10 cellular contexts compared by ENCODE assay signal in the genomic region with DNA sequence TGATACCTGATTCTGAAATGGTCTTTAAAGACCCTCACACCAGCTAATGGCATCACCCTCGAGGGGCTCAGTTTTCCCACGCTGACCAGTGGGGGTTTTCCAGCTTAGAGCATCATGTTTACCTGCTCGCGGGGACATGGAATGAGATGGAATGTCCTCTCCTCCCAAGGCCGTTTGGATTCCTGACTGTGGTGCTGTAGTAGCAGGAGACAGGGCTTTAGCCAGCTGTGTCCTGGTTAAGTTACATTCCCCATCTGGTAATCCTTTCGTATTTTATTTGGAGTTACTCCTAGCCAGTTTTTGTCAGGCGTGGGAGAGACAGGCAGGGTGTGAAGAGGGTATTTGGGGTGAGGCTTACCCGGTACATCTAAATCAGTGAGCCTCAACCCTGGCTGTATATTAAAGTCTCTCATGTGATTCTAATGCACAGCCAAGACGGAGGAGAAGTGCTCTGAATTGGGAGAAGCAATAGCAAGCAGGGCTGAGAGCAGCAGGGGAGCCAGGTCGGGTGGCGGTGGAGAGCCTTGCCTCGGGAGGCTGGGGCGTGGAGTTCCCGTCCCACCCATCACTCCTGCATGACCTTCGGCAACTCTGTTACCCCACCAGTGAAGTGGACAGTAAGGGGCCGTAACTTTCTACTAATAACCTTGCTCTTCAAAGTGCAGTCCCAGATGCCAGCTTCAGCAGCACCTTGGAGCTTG. TPM values are rescaled to one million over a fixed set of nuclear protein-coding genes. Genes with fewer than 3 reads are reported as not detected.
DNase-seq lines count a peak whose midpoint lies in the region; ATAC-seq and TF ChIP-seq lines count a peak whose summit lies in the region.
"Had no signal": no experiment of that assay in that cellular context is flagged by ENCODE, and none has a peak within 500 bp of the region (broad histone marks: within the 10 kb centered on the region; RNA-seq: fewer than 3 reads in every experiment).

No MANE protein-coding gene starts in this region.

- H3K4me1 Mint-ChIP-seq in neural progenitor cell = peaks cover 38% of the 10 kb centered on the region

- no peak overlapping the region for H3K27ac Mint-ChIP-seq in neural progenitor cell
- H3K27ac Mint-ChIP-seq: activated T-helper 1 cell treated with anti-CD3 and anti-CD28 coated beads, Interleukin-12 subunit alpha, Interleukin-12 subunit beta, Interleukin-2, Interleukin-4 antibody, amounts not matched to agents 30 ng/mL and 10 ng/mL and 1 ng/mL, durations not matched to agents 14 hours and 24 hours and 36 hours had no signal

- H3K36me3 ChIP-seq in neural progenitor cell (no peaks in the 10 kb centered on the region), upper lobe of right lung (peaks cover 8% of the 10 kb centered on the region)

- peaks cover 25% of the 10 kb centered on the region for H3F3A ChIP-seq in neural progenitor cell (ENCODE audit: low read depth)

- H3K9ac ChIP-seq in neural progenitor cell = no peak overlapping the region

- DNase-seq in NCI-H2171 treated with DMSO at 0.1 percent for 48 hours (lab: John Stamatoyannopoulos, UW) = peak; percentile 66
- no peak for DNase-seq in NCI-H2171 (lab: John Stamatoyannopoulos, UW)
- peak; percentile 32 for DNase-seq in fibroblast of gingiva (ENCODE audit: low read depth)
- DNase-seq in neural progenitor cell (ENCODE audit: low spot score) = peak; percentile 63
- no peak for DNase-seq in upper lobe of right lung
- DNase-seq in HCEC 1CT = no peak
- no peak for DNase-seq in NK-92 (lab: John Stamatoyannopoulos, UW; ENCODE audit: unreplicated experiment)
- DNase-seq in stimulated activated CD4-positive, alpha-beta T cell treated with anti-CD3 and anti-CD28 coated beads, Interleukin-15, amount 100 ng/mL, for 24 hours = no peak
- DNase-seq: stimulated activated CD4-positive, alpha-beta T cell treated with anti-CD3 and anti-CD28 coated beads, Interleukin-4, amount 100 ng/mL, for 1 hour had no signal

- H3K27me3 Mint-ChIP-seq in neural progenitor cell (ENCODE audit: insufficient read depth, low read depth) = peaks cover 2% of the 10 kb centered on the region

- peaks cover 98% of the 10 kb centered on the region for H4K20me1 ChIP-seq in neural progenitor cell (ENCODE audit: low read depth)

- H3K9me3 ChIP-seq in neural progenitor cell (ENCODE audit: low read depth) (no peaks in the 10 kb centered on the region), upper lobe of right lung (no peaks in the 10 kb centered on the region)

- H3K4me3 ChIP-seq in neural progenitor cell (no peak overlapping the region), upper lobe of right lung (no peak overlapping the region)

- H3K9me3 Mint-ChIP-seq in neural progenitor cell = no peaks in the 10 kb centered on the region
- H3K9me3 Mint-ChIP-seq: activated T-helper 1 cell treated with anti-CD3 and anti-CD28 coated beads, Interleukin-12 subunit alpha, Interleukin-12 subunit beta, Interleukin-2, Interleukin-4 antibody, amounts not matched to agents 30 ng/mL and 10 ng/mL and 1 ng/mL, durations not matched to agents 14 hours and 24 hours and 36 hours had no signal

- no peaks in the 10 kb centered on the region for H3K27me3 ChIP-seq in neural progenitor cell
- no peaks in the 10 kb centered on the region for H3K27me3 ChIP-seq in upper lobe of right lung

- intact Hi-C loops in upper lobe of right lung (cut with DNase I) = no loop called here

- H3K79me2 ChIP-seq in neural progenitor cell (ENCODE audit: low read depth) = peaks cover 82% of the 10 kb centered on the region

- no peak overlapping the region for H2AFZ ChIP-seq in neural progenitor cell (replicated peaks)

- H3K4me1 ChIP-seq in neural progenitor cell = peaks cover 19% of the 10 kb centered on the region
- peaks cover 51% of the 10 kb centered on the region for H3K4me1 ChIP-seq in upper lobe of right lung

- peaks cover 2% of the 10 kb centered on the region for H3K36me3 Mint-ChIP-seq in neural progenitor cell

- ATAC-seq in upper lobe of right lung = no peak

- H3K4me3 Mint-ChIP-seq in neural progenitor cell = no peak overlapping the region
- H3K4me3 Mint-ChIP-seq: activated T-helper 1 cell treated with anti-CD3 and anti-CD28 coated beads, Interleukin-12 subunit alpha, Interleukin-12 subunit beta, Interleukin-2, Interleukin-4 antibody, amounts not matched to agents 30 ng/mL and 10 ng/mL and 1 ng/mL, durations not matched to agents 14 hours and 24 hours and 36 hours had no signal

- H3K4me2 ChIP-seq in neural progenitor cell = peak overlapping the region; percentile 64

- TF ChIP-seq CTCF in neural progenitor cell (IDR thresholded peaks at IDR 0.05) (no peak), upper lobe of right lung (IDR thresholded peaks at IDR 0.05) (no peak)

- no peak overlapping the region for H3K27ac ChIP-seq in neural progenitor cell
- peak overlapping the region; percentile 24 for H3K27ac ChIP-seq in upper lobe of right lung

RNA-seq across cellular contexts. Expression of gene ERGIC1, which starts 6.2 kb away (rescaled TPM):
- total RNA-seq in neural progenitor cell (ENCODE audit: low replicate concordance) (28.7 and 50.8 TPM in 2 replicates), upper lobe of right lung (186 TPM)

Comparison
In these comparisons a context has a peak if more than half of its experiments do, and no peak if none do; other contexts are left out.
1. DNase-seq: peak in NCI-H2171 treated with DMSO at 0.1 percent for 48 hours (single experiment), fibroblast of gingiva (single experiment) and neural progenitor cell (single experiment); none in NCI-H2171 (single experiment), upper lobe of right lung (single experiment), HCEC 1CT (single experiment), NK-92 (single experiment) and stimulated activated CD4-positive, alpha-beta T cell treated with anti-CD3 and anti-CD28 coated beads, Interleukin-15, amount 100 ng/mL, for 24 hours (single experiment).